Comparison of ENCODE assay signal across 1 cellular context in the genomic region with DNA sequence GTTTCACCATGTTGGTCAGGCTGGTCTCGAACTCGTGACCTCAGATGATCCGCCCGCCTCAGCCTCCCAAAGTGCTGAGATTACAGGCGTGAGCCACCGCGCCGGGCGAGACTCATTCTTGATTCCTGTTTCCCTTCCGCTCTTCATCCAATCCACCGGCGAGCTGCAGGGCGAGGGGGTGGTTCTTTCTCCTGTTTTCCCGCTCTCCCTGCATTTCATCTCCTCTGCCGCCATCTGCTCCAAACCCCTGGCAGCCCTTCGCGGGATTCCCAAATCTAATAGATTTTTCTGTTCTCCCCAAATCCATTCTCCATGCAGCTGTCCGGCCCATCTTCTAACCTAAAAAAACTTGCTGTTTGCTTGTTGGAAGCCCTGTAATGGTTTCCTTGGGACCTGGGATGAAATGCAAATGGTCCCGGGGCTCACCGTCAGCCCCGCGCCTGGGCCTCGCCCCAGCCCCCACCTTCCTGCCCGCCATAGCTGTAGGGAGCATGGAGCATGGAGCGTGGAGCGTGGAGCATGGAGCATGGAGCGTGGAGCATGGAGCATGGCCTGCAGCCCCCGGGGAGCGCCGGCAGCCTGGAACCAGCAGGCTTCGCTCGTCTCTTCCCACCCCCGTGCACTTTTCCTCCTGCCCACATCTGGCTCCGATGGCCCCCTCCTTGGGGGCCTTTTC.
TF ChIP-seq lines count a peak whose summit lies in the region.

No MANE protein-coding gene starts in this region.

TF ChIP-seq in H1, 55 proteins besides CTCF, POLR2A, EP300 and RAD21:
- TF ChIP-seq PHF8 (conservative IDR thresholded peaks at IDR 0.05; ENCODE audit: low read depth, low read length) (peak; percentile 26; the same call in 1 of the 2 replicates), CHD7 (IDR thresholded peaks at IDR 0.05; ENCODE audit: insufficient replicate concordance, low read length) (no peak), BRCA1 (IDR thresholded peaks at IDR 0.05; ENCODE audit: low read depth, low read length) (no peak), MAFK (IDR thresholded peaks at IDR 0.05; ENCODE audit: low read depth, low read length) (no peak), RXRA (IDR thresholded peaks at IDR 0.05; ENCODE audit: insufficient read depth, low read depth, low read length) (no peak), RNF2 (IDR thresholded peaks at IDR 0.05; ENCODE audit: borderline replicate concordance, low read depth, low read length, missing control alignments, poor library complexity, severe bottlenecking) (no peak), SRF (IDR thresholded peaks at IDR 0.05; ENCODE audit: low read depth, low read length) (no peak), NANOG (IDR thresholded peaks at IDR 0.05; ENCODE audit: insufficient read depth, low read depth, low read length, poor library complexity, severe bottlenecking) (no peak), TAF1 (IDR thresholded peaks at IDR 0.05; ENCODE audit: low read depth, low read length) (peak; percentile 61), EZH2 (IDR thresholded peaks at IDR 0.05; ENCODE audit: low read depth, low read length, severe bottlenecking) (no peak), CEBPB (IDR thresholded peaks at IDR 0.05; ENCODE audit: low read depth, low read length) (no peak), FOSL1 (IDR thresholded peaks at IDR 0.05; ENCODE audit: insufficient read depth, low read depth, low read length) (no peak), CTBP2 (IDR thresholded peaks at IDR 0.05; ENCODE audit: borderline replicate concordance, insufficient read depth, insufficient read length, low read length) (no peak), TEAD4 (IDR thresholded peaks at IDR 0.05; ENCODE audit: low read depth, low read length) (no peak), ASH2L (IDR thresholded peaks at IDR 0.05; ENCODE audit: low read length) (peak; percentile 40), SIX5 (IDR thresholded peaks at IDR 0.05; ENCODE audit: low read depth, low read length) (no peak), KDM4A (IDR thresholded peaks at IDR 0.05; ENCODE audit: low read depth, low read length, severe bottlenecking) (no peak), POLR2AphosphoS5 (IDR thresholded peaks at IDR 0.05; ENCODE audit: low read depth, low read length) (no peak; the same call in none of the 2 replicates), POU5F1 (IDR thresholded peaks at IDR 0.05; ENCODE audit: low read depth, low read length) (no peak), NRF1 (IDR thresholded peaks at IDR 0.05; ENCODE audit: low read depth, low read length) (no peak), SP4 (IDR thresholded peaks at IDR 0.05; ENCODE audit: low read length) (no peak), EGR1 (IDR thresholded peaks at IDR 0.05; ENCODE audit: borderline replicate concordance, low read depth, low read length) (no peak), YY1 (IDR thresholded peaks at IDR 0.05; ENCODE audit: low read depth, low read length) (peak; percentile 82), BACH1 (IDR thresholded peaks at IDR 0.05; ENCODE audit: low read length) (no peak), JUN (IDR thresholded peaks at IDR 0.05; ENCODE audit: low read depth, low read length) (no peak), HDAC2 (IDR thresholded peaks at IDR 0.05; ENCODE audit: borderline replicate concordance in 1 of 2, low read depth in 2 of 2, low read length in 2 of 2) (no peak), CHD2 (IDR thresholded peaks at IDR 0.05; ENCODE audit: low read length) (no peak), ATF2 (IDR thresholded peaks at IDR 0.05; ENCODE audit: low read length) (no peak), CREB1 (IDR thresholded peaks at IDR 0.05) (no peak), RBBP5 (IDR thresholded peaks at IDR 0.05; ENCODE audit: borderline replicate concordance, low read depth, low read length) (no peak), GTF2F1 (IDR thresholded peaks at IDR 0.05; ENCODE audit: borderline replicate concordance, low read depth, low read length) (no peak), RFX5 (IDR thresholded peaks at IDR 0.05; ENCODE audit: borderline replicate concordance, low read depth, low read length) (no peak), TBP (IDR thresholded peaks at IDR 0.05; ENCODE audit: low read depth, low read length) (peak; percentile 58), HDAC6 (IDR thresholded peaks at IDR 0.05; ENCODE audit: low read depth, low read length) (no peak), SIRT6 (IDR thresholded peaks at IDR 0.05; ENCODE audit: low read length) (no peak), TAF7 (optimal IDR thresholded peaks at IDR 0.05; ENCODE audit: borderline replicate concordance, low read depth, low read length) (no peak), JUND (IDR thresholded peaks at IDR 0.05; ENCODE audit: low read length) (no peak), SP1 (IDR thresholded peaks at IDR 0.05; ENCODE audit: low read depth, low read length) (no peak), CBX8 (IDR thresholded peaks at IDR 0.05; ENCODE audit: borderline replicate concordance, low read depth, low read length) (no peak), SUZ12 (IDR thresholded peaks at IDR 0.05; ENCODE audit: low read length) (no peak), CBX5 (IDR thresholded peaks at IDR 0.05; ENCODE audit: low read depth, low read length) (no peak), CHD1 (IDR thresholded peaks at IDR 0.05; ENCODE audit: low read depth, low read length) (no peak), KDM5A (IDR thresholded peaks at IDR 0.05; ENCODE audit: low read length) (no peak), SIN3A (conservative IDR thresholded peaks at IDR 0.05 in 1 of 2, IDR thresholded peaks at IDR 0.05 in 1 of 2; ENCODE audit: low read depth in 1 of 2, low read length in 2 of 2) (0 out of 4 replicates have a peak, but pooled peaks of 1 of the 2 experiments have one; percentile 35)
- TF ChIP-seq, protein P1, sequence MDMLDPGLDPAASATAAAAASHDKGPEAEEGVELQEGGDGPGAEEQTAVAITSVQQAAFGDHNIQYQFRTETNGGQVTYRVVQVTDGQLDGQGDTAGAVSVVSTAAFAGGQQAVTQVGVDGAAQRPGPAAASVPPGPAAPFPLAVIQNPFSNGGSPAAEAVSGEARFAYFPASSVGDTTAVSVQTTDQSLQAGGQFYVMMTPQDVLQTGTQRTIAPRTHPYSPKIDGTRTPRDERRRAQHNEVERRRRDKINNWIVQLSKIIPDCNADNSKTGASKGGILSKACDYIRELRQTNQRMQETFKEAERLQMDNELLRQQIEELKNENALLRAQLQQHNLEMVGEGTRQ (IDR thresholded peaks at IDR 0.05; ENCODE audit: low read length): no peak
- TF ChIP-seq, protein P2, sequence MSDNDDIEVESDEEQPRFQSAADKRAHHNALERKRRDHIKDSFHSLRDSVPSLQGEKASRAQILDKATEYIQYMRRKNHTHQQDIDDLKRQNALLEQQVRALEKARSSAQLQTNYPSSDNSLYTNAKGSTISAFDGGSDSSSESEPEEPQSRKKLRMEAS (IDR thresholded peaks at IDR 0.05): peak; percentile 74
- TF ChIP-seq, protein P3, sequence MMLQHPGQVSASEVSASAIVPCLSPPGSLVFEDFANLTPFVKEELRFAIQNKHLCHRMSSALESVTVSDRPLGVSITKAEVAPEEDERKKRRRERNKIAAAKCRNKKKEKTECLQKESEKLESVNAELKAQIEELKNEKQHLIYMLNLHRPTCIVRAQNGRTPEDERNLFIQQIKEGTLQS (IDR thresholded peaks at IDR 0.05; ENCODE audit: insufficient read depth, low read depth, low read length): no peak
- TF ChIP-seq, protein P4, sequence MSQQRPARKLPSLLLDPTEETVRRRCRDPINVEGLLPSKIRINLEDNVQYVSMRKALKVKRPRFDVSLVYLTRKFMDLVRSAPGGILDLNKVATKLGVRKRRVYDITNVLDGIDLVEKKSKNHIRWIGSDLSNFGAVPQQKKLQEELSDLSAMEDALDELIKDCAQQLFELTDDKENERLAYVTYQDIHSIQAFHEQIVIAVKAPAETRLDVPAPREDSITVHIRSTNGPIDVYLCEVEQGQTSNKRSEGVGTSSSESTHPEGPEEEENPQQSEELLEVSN (IDR thresholded peaks at IDR 0.05): peak; percentile 83
